ENCODE assay signal across 11 cellular contexts in genomic region chr10:97335995-97336394, GRCh38. TPM values are rescaled to one million over a fixed set of nuclear protein-coding genes. Genes with fewer than 3 reads are reported as not detected.
DNase-seq lines count a peak whose midpoint lies in the region; ATAC-seq and TF ChIP-seq lines count a peak whose summit lies in the region.
"Had no signal": no experiment of that assay in that cellular context is flagged by ENCODE, and none has a peak within 500 bp of the region (broad histone marks: within the 10 kb centered on the region; RNA-seq: fewer than 3 reads in every experiment).

No MANE protein-coding gene starts in this region.

- no peak overlapping the region for H3K27ac ChIP-seq in CD4-positive, alpha-beta memory T cell (ENCODE audit: low read depth, low read length)
- H3K27ac ChIP-seq in HUES64 (ENCODE audit: low read depth, low read length) (peak overlapping the region; percentile 91; the same call in 1 of the 2 replicates), neural progenitor cell (no peak overlapping the region), psoas muscle (no peak overlapping the region)

- no peaks in the 10 kb centered on the region for H3K36me3 ChIP-seq in CD4-positive, alpha-beta memory T cell (ENCODE audit: insufficient read depth, low read length)
- H3K36me3 ChIP-seq in HUES64 (ENCODE audit: insufficient read depth, low read length) (peaks cover 2% of the 10 kb centered on the region; the same call in 1 of the 2 replicates), neural progenitor cell (no peaks in the 10 kb centered on the region), psoas muscle (ENCODE audit: insufficient read depth in 1 of 2, low read depth in 1 of 2) (no peaks in the 10 kb centered on the region)

- H3K4me3 Mint-ChIP-seq in CD4-positive, alpha-beta memory T cell: peak overlapping the region in 7 of 8 donors; percentile 61 to 76 (median 71)
- peak overlapping the region; percentile 93 for H3K4me3 Mint-ChIP-seq in central memory CD8-positive, alpha-beta T cell
- peak overlapping the region; percentile 79 for H3K4me3 Mint-ChIP-seq in neural progenitor cell

- POLR2A ChIA-PET in CD4-positive, alpha-beta memory T cell (lab: Charles Lee; ENCODE audit: partially characterized antibody): no interaction called here

- H3K27ac Mint-ChIP-seq in CD4-positive, alpha-beta memory T cell: peak overlapping the region in 5 of 7 donors; percentile 74 to 90 (median 80)
- H3K27ac Mint-ChIP-seq in central memory CD8-positive, alpha-beta T cell (ENCODE audit: low read depth): no peak overlapping the region
- H3K27ac Mint-ChIP-seq in neural progenitor cell: no peak overlapping the region

- peaks cover 21 to 34% (median 28%) of the 10 kb centered on the region in 4 donors for H3K4me1 Mint-ChIP-seq in CD4-positive, alpha-beta memory T cell
- H3K4me1 Mint-ChIP-seq in central memory CD8-positive, alpha-beta T cell: peaks cover 27% of the 10 kb centered on the region
- peaks cover 44% of the 10 kb centered on the region for H3K4me1 Mint-ChIP-seq in neural progenitor cell

- H4K20me1 ChIP-seq in neural progenitor cell (ENCODE audit: low read depth): peaks cover 39% of the 10 kb centered on the region

- ATAC-seq in central memory CD8-positive, alpha-beta T cell (replicated peaks; ENCODE audit: extremely low read depth, poor library complexity, severe bottlenecking): no peak
- ATAC-seq in psoas muscle (no peak), GM21423 (IDR thresholded peaks at IDR 0.05; ENCODE audit: unreplicated experiment) (no peak)
- ATAC-seq: sciatic nerve had no signal

- peaks cover 4 to 15% of the 10 kb centered on the region in 2 donors for H3K36me3 Mint-ChIP-seq in CD4-positive, alpha-beta memory T cell
- peaks cover 15% of the 10 kb centered on the region for H3K36me3 Mint-ChIP-seq in central memory CD8-positive, alpha-beta T cell (ENCODE audit: insufficient read depth)
- peaks cover 3% of the 10 kb centered on the region for H3K36me3 Mint-ChIP-seq in neural progenitor cell

- H3K4me2 ChIP-seq in neural progenitor cell: peak overlapping the region; percentile 98

- intact Hi-C loops in CD4-positive, alpha-beta memory T cell (cut with micrococcal nuclease): loop anchor here (2.0 kb wide), 1 partner anchor 1641 kb away; no protein-coding TSS in a partner anchor
- intact Hi-C loops in psoas muscle (cut with DNase I): no loop called here

- H3K27me3 ChIP-seq in CD4-positive, alpha-beta memory T cell (ENCODE audit: insufficient read depth, low read length): no peaks in the 10 kb centered on the region
- peaks cover 6% of the 10 kb centered on the region; the same call in 1 of the 2 replicates for H3K27me3 ChIP-seq in HUES64 (ENCODE audit: insufficient read depth, low read length)
- H3K27me3 ChIP-seq in neural progenitor cell: no peaks in the 10 kb centered on the region
- no peaks in the 10 kb centered on the region for H3K27me3 ChIP-seq in psoas muscle (ENCODE audit: insufficient read depth in 3 of 3, low read length in 2 of 3)

- no peaks in the 10 kb centered on the region for H3K9me3 ChIP-seq in CD4-positive, alpha-beta memory T cell (ENCODE audit: control insufficient read depth in 1 of 2, low read length in 2 of 2)
- no peaks in the 10 kb centered on the region for H3K9me3 ChIP-seq in HUES64 (ENCODE audit: insufficient read depth, low read depth, low read length)
- no peaks in the 10 kb centered on the region for H3K9me3 ChIP-seq in neural progenitor cell (ENCODE audit: low read depth)
- no peaks in the 10 kb centered on the region for H3K9me3 ChIP-seq in psoas muscle

- WGBS in HUES64: 68% methylated on average over 5 of the region's 5 CpGs
- 76 to 78% (median 77%) methylated on average over 5 of the region's 5 CpGs for WGBS in psoas muscle, 3 donors

- H3K4me1 ChIP-seq in CD4-positive, alpha-beta memory T cell (ENCODE audit: insufficient read depth, low read length): peaks cover 25% of the 10 kb centered on the region
- peaks cover 23% of the 10 kb centered on the region for H3K4me1 ChIP-seq in HUES64 (ENCODE audit: insufficient read depth, low read length)
- peaks cover 45% of the 10 kb centered on the region for H3K4me1 ChIP-seq in neural progenitor cell
- H3K4me1 ChIP-seq in psoas muscle: peaks cover 14% of the 10 kb centered on the region

- peaks cover 0 to 1% of the 10 kb centered on the region in 2 donors for H3K27me3 Mint-ChIP-seq in CD4-positive, alpha-beta memory T cell
- H3K27me3 Mint-ChIP-seq in central memory CD8-positive, alpha-beta T cell: no peaks in the 10 kb centered on the region
- peaks cover 30% of the 10 kb centered on the region for H3K27me3 Mint-ChIP-seq in neural progenitor cell (ENCODE audit: insufficient read depth, low read depth)

- no peak for TF ChIP-seq CTCF in neural progenitor cell (IDR thresholded peaks at IDR 0.05)
- no peak for TF ChIP-seq CTCF in psoas muscle (IDR thresholded peaks at IDR 0.05)

- H2AFZ ChIP-seq in neural progenitor cell (replicated peaks): no peak overlapping the region

- H3K9me3 Mint-ChIP-seq in CD4-positive, alpha-beta memory T cell: peaks cover 0 to 2% (median 0%) of the 10 kb centered on the region in 8 donors
- no peaks in the 10 kb centered on the region for H3K9me3 Mint-ChIP-seq in central memory CD8-positive, alpha-beta T cell
- no peaks in the 10 kb centered on the region for H3K9me3 Mint-ChIP-seq in neural progenitor cell

- DNase-seq in CD4-positive, alpha-beta memory T cell: no peak
- no peak for DNase-seq in central memory CD8-positive, alpha-beta T cell (ENCODE audit: low spot score in 2 of 2)
- no peak for DNase-seq in neural progenitor cell (ENCODE audit: low spot score)
- DNase-seq in psoas muscle: no peak
- no peak for DNase-seq in NCI-H146 treated with DMSO at 0.1 percent for 48 hours (lab: John Stamatoyannopoulos, UW; ENCODE audit: unreplicated experiment)
- DNase-seq: NCI-H2227 treated with DMSO at 0.1 percent for 48 hours, RPMI8226, WERI-Rb-1 had no signal

- H3K79me2 ChIP-seq in neural progenitor cell (ENCODE audit: low read depth): peaks cover 34% of the 10 kb centered on the region

- peaks cover 61% of the 10 kb centered on the region for H3F3A ChIP-seq in neural progenitor cell (ENCODE audit: low read depth)

- H3K9ac ChIP-seq in HUES64 (ENCODE audit: low read depth, low read length) (no peak overlapping the region), neural progenitor cell (no peak overlapping the region)

- no peak overlapping the region for H3K4me3 ChIP-seq in CD4-positive, alpha-beta memory T cell (ENCODE audit: low read length in 2 of 2)
- H3K4me3 ChIP-seq in HUES64 (ENCODE audit: low read length) (peak overlapping the region; percentile 35; the same call in 1 of the 2 replicates), neural progenitor cell (peak overlapping the region; percentile 37), psoas muscle (no peak overlapping the region)

- CTCF ChIA-PET in CD4-positive, alpha-beta memory T cell (lab: Charles Lee; ENCODE audit: partially characterized antibody): no interaction called here

RNA-seq across cellular contexts. Expression of gene FRAT2, which starts 1.5 kb away (rescaled TPM):
- total RNA-seq in CD4-positive, alpha-beta memory T cell: 10 to 100 TPM; 28.7 to 30.4 TPM
- polyA plus RNA-seq in CD4-positive, alpha-beta memory T cell: 10 to 100 TPM; 13.1 to 15.6 TPM
- polyA plus RNA-seq in HUES64 (2013, experiment 1 of 2): 33.7 TPM
- 29.7 TPM for polyA plus RNA-seq in HUES64 (2013, experiment 2 of 2)
- 14.9 and 27.4 TPM in 2 replicates for total RNA-seq in neural progenitor cell (ENCODE audit: low replicate concordance)
- total RNA-seq in psoas muscle: 10 to 100 TPM in 1 of 4 donors, 1 to 10 TPM in 3; 5.3 to 11.1 (median 6.6) TPM
- polyA plus RNA-seq in psoas muscle: 10 to 100 TPM in 2 of 3 donors, 1 to 10 TPM in 1; 3.2 to 28.4 (median 12.4) TPM

RNA-seq across cellular contexts. Expression of gene FRAT1, which starts 16.9 kb away (rescaled TPM):
- total RNA-seq in CD4-positive, alpha-beta memory T cell: 10 to 100 TPM; 20.2 to 21.8 TPM
- polyA plus RNA-seq in CD4-positive, alpha-beta memory T cell: 10 to 100 TPM in 1 of 2 donors, 1 to 10 TPM in 1; 9.0 to 12.5 TPM
- 2.4 TPM for polyA plus RNA-seq in HUES64 (2013, experiment 1 of 2)
- 2.2 TPM for polyA plus RNA-seq in HUES64 (2013, experiment 2 of 2)
- 2.0 and 8.8 TPM in 2 replicates for total RNA-seq in neural progenitor cell (ENCODE audit: low replicate concordance)
- total RNA-seq in psoas muscle: 1 to 10 TPM; 1.2 to 3.4 (median 2.7) TPM
- polyA plus RNA-seq in psoas muscle: 1 to 10 TPM in 2 of 3 donors, under 1 TPM in 1; 0.61 to 3.9 (median 1.6) TPM

RNA-seq across cellular contexts. Expression of gene ARHGAP19, which starts 43.6 kb away (rescaled TPM):
- 10 to 100 TPM; 17.0 to 19.3 TPM for total RNA-seq in CD4-positive, alpha-beta memory T cell
- polyA plus RNA-seq in CD4-positive, alpha-beta memory T cell: 1 to 10 TPM; 6.8 to 9.4 TPM
- 17.7 TPM for polyA plus RNA-seq in HUES64 (2013, experiment 1 of 2)
- polyA plus RNA-seq in HUES64 (2013, experiment 2 of 2): 21.8 TPM
- total RNA-seq in neural progenitor cell (ENCODE audit: low replicate concordance): 58.9 and 88.8 TPM in 2 replicates
- 1 to 10 TPM; 1.2 to 3.9 (median 1.8) TPM for total RNA-seq in psoas muscle
- 1 to 10 TPM in 1 of 3 donors, under 1 TPM in 2; 0.77 to 1.8 (median 0.94) TPM for polyA plus RNA-seq in psoas muscle

Comparison
In these comparisons a context has a peak if more than half of its experiments do, and no peak if none do; other contexts are left out.
1. H3K4me3 ChIP-seq: peak in HUES64 (single experiment) and neural progenitor cell (single experiment); none in CD4-positive, alpha-beta memory T cell (0 of 2) and psoas muscle (single experiment).
2. H3K27ac Mint-ChIP-seq: peak in CD4-positive, alpha-beta memory T cell (5 of 7); none in central memory CD8-positive, alpha-beta T cell (single experiment) and neural progenitor cell (single experiment).
3. Peak in every context shown above with its lines, with median percentiles within 50 percentile points of each other: H3K4me3 Mint-ChIP-seq.